13 cellular contexts compared by ENCODE assay signal in genomic region chr19:3187662-3188511, GRCh38. TPM values are rescaled to one million over a fixed set of nuclear protein-coding genes. Genes with fewer than 3 reads are reported as not detected.
DNase-seq lines count a peak whose midpoint lies in the region; ATAC-seq, FAIRE-seq and TF ChIP-seq lines count a peak whose summit lies in the region.
"Had no signal": no experiment of that assay in that cellular context is flagged by ENCODE, and none has a peak within 500 bp of the region (broad histone marks: within the 10 kb centered on the region; RNA-seq: fewer than 3 reads in every experiment).

No MANE protein-coding gene starts in this region.

- H3K4me3 ChIP-seq in left ventricle myocardium inferior, result peak overlapping the region; percentile 87
- H3K4me3 ChIP-seq in heart right ventricle, result peak overlapping the region in 2 of 10 donors; percentile 36 to 100
- no peak overlapping the region for H3K4me3 ChIP-seq in kidney (ENCODE audit: low read length in 2 of 2)
- peak overlapping the region in 2 of 4 donors; percentile 1 to 96 for H3K4me3 ChIP-seq in transverse colon
- no peak overlapping the region for H3K4me3 ChIP-seq in tibial artery
- no peak overlapping the region for H3K4me3 ChIP-seq in esophagus muscularis mucosa

- H3K36me3 Mint-ChIP-seq in activated B cell treated with CpG ODN at 0.5 μM for 24 hours (ENCODE audit: low read depth), result peaks cover 31% of the 10 kb centered on the region

- FAIRE-seq in kidney (lab: Jason Lieb, UNC), result no peak
- FAIRE-seq: bronchial epithelial cell, frontal cortex had no signal

- H3K4me3 Mint-ChIP-seq in activated B cell treated with CpG ODN at 0.5 μM for 24 hours, result peak overlapping the region; percentile 41

- in situ Hi-C loops in transverse colon (cut with MboI; ENCODE audit: low pct_ligation_motif_present in 1 of 4, low pct_unique_long_range_greater_than_20kb in 1 of 4, low sequenced_read_pairs in 3 of 4), result no loop called here

- H3K27ac ChIP-seq in left ventricle myocardium inferior (replicated peaks) (no peak overlapping the region), heart right ventricle (peak overlapping the region in 1 of 10 donors; percentile 88), kidney (ENCODE audit: low read depth in 2 of 2, low read length in 2 of 2) (no peak overlapping the region), transverse colon (peak overlapping the region; percentile 76 to 84 (median 82)), tibial artery (no peak overlapping the region), esophagus muscularis mucosa (replicated peaks in 1 of 4) (no peak overlapping the region)
- H3K27ac ChIP-seq: thyroid gland had no signal

- no peak for TF ChIP-seq CTCF in left ventricle myocardium inferior (IDR thresholded peaks at IDR 0.05; ENCODE audit: borderline replicate concordance)
- no peak for TF ChIP-seq CTCF in heart right ventricle (IDR thresholded peaks at IDR 0.05)
- TF ChIP-seq CTCF in activated B cell treated with CpG ODN at 0.5 μM for 24 hours (IDR thresholded peaks at IDR 0.05), result no peak
- TF ChIP-seq CTCF in kidney (IDR thresholded peaks at IDR 0.05; ENCODE audit: borderline replicate concordance, extremely low read depth, insufficient read depth), result no peak
- no peak for TF ChIP-seq CTCF in transverse colon (IDR thresholded peaks at IDR 0.05)
- TF ChIP-seq CTCF in tibial artery (IDR thresholded peaks at IDR 0.05), result no peak
- no peak for TF ChIP-seq CTCF in esophagus muscularis mucosa (IDR thresholded peaks at IDR 0.05)

- H3K27me3 ChIP-seq in left ventricle myocardium inferior (ENCODE audit: low read depth), result no peaks in the 10 kb centered on the region
- H3K27me3 ChIP-seq in heart right ventricle, result no peaks in the 10 kb centered on the region
- no peaks in the 10 kb centered on the region for H3K27me3 ChIP-seq in transverse colon
- no peaks in the 10 kb centered on the region for H3K27me3 ChIP-seq in tibial artery
- no peaks in the 10 kb centered on the region for H3K27me3 ChIP-seq in esophagus muscularis mucosa
- H3K27me3 ChIP-seq: thyroid gland had no signal

- H3K9me3 Mint-ChIP-seq in activated B cell treated with CpG ODN at 0.5 μM for 24 hours, result no peaks in the 10 kb centered on the region

- no peaks in the 10 kb centered on the region for H3K27me3 Mint-ChIP-seq in activated B cell treated with CpG ODN at 0.5 μM for 24 hours

- H3K27ac Mint-ChIP-seq in activated B cell treated with CpG ODN at 0.5 μM for 24 hours, result no peak overlapping the region

- peaks cover 61% of the 10 kb centered on the region for H3K4me1 Mint-ChIP-seq in activated B cell treated with CpG ODN at 0.5 μM for 24 hours

- ATAC-seq in heart right ventricle (no peak), activated B cell treated with CpG ODN at 0.5 μM for 24 hours (ENCODE audit: low read depth) (no peak), HG03439 (IDR thresholded peaks at IDR 0.05; ENCODE audit: unreplicated experiment) (no peak)

- no peak overlapping the region for H3K9ac ChIP-seq in kidney (ENCODE audit: low read length in 2 of 2)

- CTCF ChIA-PET in activated B cell treated with CpG ODN at 0.5 μM for 24 hours (lab: Charles Lee), result no interaction called here

- peaks cover 4% of the 10 kb centered on the region for H3K36me3 ChIP-seq in left ventricle myocardium inferior
- H3K36me3 ChIP-seq in heart right ventricle, result peaks cover 0 to 6% (median 0%) of the 10 kb centered on the region in 9 donors
- no peaks in the 10 kb centered on the region for H3K36me3 ChIP-seq in kidney (ENCODE audit: control insufficient read depth in 1 of 2, insufficient read depth in 2 of 2, low read length in 2 of 2)
- no peaks in the 10 kb centered on the region for H3K36me3 ChIP-seq in transverse colon
- peaks cover 0 to 31% (median 9%) of the 10 kb centered on the region in 3 donors for H3K36me3 ChIP-seq in tibial artery
- peaks cover 0 to 27% (median 20%) of the 10 kb centered on the region in 4 donors for H3K36me3 ChIP-seq in esophagus muscularis mucosa
- H3K36me3 ChIP-seq: thyroid gland had no signal

- intact Hi-C loops in left ventricle myocardium inferior (cut with micrococcal nuclease) (no loop called here), heart right ventricle (cut with DNase I) (no loop called here), activated B cell treated with CpG ODN at 0.5 μM for 24 hours (cut with micrococcal nuclease) (loop anchor here (10.0 kb wide), 2 partner anchors 387 to 1103 kb away; partner anchors contain the start of gene HMG20B), kidney (cut with DNase I) (no loop called here), transverse colon (cut with DNase I; ENCODE audit: low total_unique reads) (no loop called here), tibial artery (cut with DNase I; ENCODE audit: low total_unique reads) (loop anchor here (5.0 kb wide), 1 partner anchor 126 kb away; the partner anchor contains the start of gene TLE5), esophagus muscularis mucosa (cut with DNase I) (no loop called here)

- POLR2A ChIA-PET in activated B cell treated with CpG ODN at 0.5 μM for 24 hours (lab: Charles Lee), result interaction anchor here (0.5 kb wide), 1 partner anchor 31 kb away, joined by 7 read pairs; no protein-coding TSS in a partner anchor

- DNase-seq in left ventricle myocardium inferior (no peak), heart right ventricle (no peak), activated B cell treated with CpG ODN at 0.5 μM for 24 hours (no peak), kidney (peak; percentile 71), transverse colon (no peak), tibial artery (no peak), esophagus muscularis mucosa (ENCODE audit: extremely low spot score) (no peak)
- DNase-seq: NCI-H1417, thyroid gland had no signal

- TF ChIP-seq POLR2A in transverse colon (IDR thresholded peaks at IDR 0.05) (no peak), esophagus muscularis mucosa (IDR thresholded peaks at IDR 0.05; ENCODE audit: low read depth) (no peak)

- H3K4me1 ChIP-seq in left ventricle myocardium inferior (peaks cover 44% of the 10 kb centered on the region), heart right ventricle (peaks cover 5 to 49% (median 23%) of the 10 kb centered on the region in 9 donors), kidney (ENCODE audit: control insufficient read depth in 1 of 2, insufficient read depth in 1 of 2, low read depth in 1 of 2, low read length in 2 of 2) (peaks cover 0 to 13% of the 10 kb centered on the region in 2 donors), transverse colon (peaks cover 24 to 45% (median 43%) of the 10 kb centered on the region in 4 donors), tibial artery (peaks cover 0 to 40% (median 25%) of the 10 kb centered on the region in 4 donors), esophagus muscularis mucosa (peaks cover 16 to 51% (median 37%) of the 10 kb centered on the region in 4 donors)

- TF ChIP-seq EP300 in transverse colon (IDR thresholded peaks at IDR 0.05; ENCODE audit: low read depth) (no peak), esophagus muscularis mucosa (IDR thresholded peaks at IDR 0.05) (no peak)

- WGBS in heart right ventricle, 2 donors, result 91 to 93% methylated on average over 36 of the region's 36 CpGs
- WGBS in transverse colon (ENCODE audit: low coverage in 1 of 2), 2 donors, result 85 to 92% methylated on average over 11 to 36 of the region's 36 CpGs
- WGBS in esophagus muscularis mucosa, result 81% methylated on average over 35 of the region's 36 CpGs

- H3K9me3 ChIP-seq in left ventricle myocardium inferior (replicated peaks), result no peaks in the 10 kb centered on the region
- H3K9me3 ChIP-seq in heart right ventricle, result no peaks in the 10 kb centered on the region
- no peaks in the 10 kb centered on the region for H3K9me3 ChIP-seq in kidney (ENCODE audit: control insufficient read depth in 1 of 2, low read length in 2 of 2)
- H3K9me3 ChIP-seq in transverse colon, result no peaks in the 10 kb centered on the region
- no peaks in the 10 kb centered on the region for H3K9me3 ChIP-seq in tibial artery
- H3K9me3 ChIP-seq in esophagus muscularis mucosa, result no peaks in the 10 kb centered on the region
- H3K9me3 ChIP-seq: thyroid gland had no signal

RNA-seq across cellular contexts. Expression of gene NCLN, which starts 2.2 kb away (rescaled TPM):
- total RNA-seq in left ventricle myocardium inferior (28.3 TPM), heart right ventricle (10 to 100 TPM; 17.1 to 36.3 (median 24.6) TPM), activated B cell treated with CpG ODN at 0.5 μM for 24 hours (61.1 and 64.8 TPM in 2 replicates), kidney (43.3 TPM), transverse colon (100 to 1,000 TPM in 2 of 4 donors, 10 to 100 TPM in 2; 65.4 to 142 (median 102) TPM), esophagus muscularis mucosa (10 to 100 TPM; 26.2 to 33.6 (median 29.7) TPM)
- polyA plus RNA-seq in heart right ventricle (10 to 100 TPM; 31.4 to 43.6 TPM), kidney (ENCODE audit: insufficient read depth, low read depth, low replicate concordance) (63.2 TPM)

RNA-seq across cellular contexts. Expression of gene S1PR4, which starts 9.3 kb away (rescaled TPM):
- 0.60 TPM for total RNA-seq in left ventricle myocardium inferior
- 1 to 10 TPM in 1 of 10 donors, under 1 TPM in 9; 0.24 to 3.3 (median 0.59) TPM for total RNA-seq in heart right ventricle
- polyA plus RNA-seq in heart right ventricle, result 1 to 10 TPM; 1.5 to 1.9 TPM
- total RNA-seq in activated B cell treated with CpG ODN at 0.5 μM for 24 hours, result 27.3 and 29.7 TPM in 2 replicates
- 5.1 TPM for total RNA-seq in kidney
- polyA plus RNA-seq in kidney (ENCODE audit: insufficient read depth, low read depth, low replicate concordance), result 0.67 TPM
- 10 to 100 TPM in 1 of 4 donors, 1 to 10 TPM in 1, under 1 TPM in 1, not detected in 1; 0.68 to 14.6 (median 6.0) TPM for total RNA-seq in transverse colon
- 1 to 10 TPM in 3 of 4 donors, under 1 TPM in 1; 0.42 to 5.5 (median 2.4) TPM for total RNA-seq in esophagus muscularis mucosa

RNA-seq across cellular contexts. Expression of gene CELF5, which starts 36.6 kb away (rescaled TPM):
- total RNA-seq in left ventricle myocardium inferior (not detected), heart right ventricle (not detected), activated B cell treated with CpG ODN at 0.5 μM for 24 hours (not detected in 2 replicates), kidney (0.38 TPM), transverse colon (under 1 TPM in 2 of 4 donors, not detected in 2; 0.27 to 0.48 TPM), esophagus muscularis mucosa (under 1 TPM in 1 of 4 donors, not detected in 3; 0.17 TPM)
- polyA plus RNA-seq in heart right ventricle (not detected), kidney (ENCODE audit: insufficient read depth, low read depth, low replicate concordance) (0.15 TPM)
- total RNA-seq: bronchial epithelial cell, mononuclear cell, thyroid gland had no signal

RNA-seq across cellular contexts. Expression of gene GNA15, which starts 52.1 kb away (rescaled TPM):
- total RNA-seq in left ventricle myocardium inferior (1.2 TPM), heart right ventricle (1 to 10 TPM in 5 of 10 donors, under 1 TPM in 5; 0.42 to 8.9 (median 0.99) TPM), activated B cell treated with CpG ODN at 0.5 μM for 24 hours (0.80 and 1.3 TPM in 2 replicates), kidney (8.7 TPM), transverse colon (1 to 10 TPM in 2 of 4 donors, not detected in 2; 1.9 to 2.2 TPM), esophagus muscularis mucosa (10 to 100 TPM in 1 of 4 donors, 1 to 10 TPM in 3; 4.3 to 13.8 (median 5.3) TPM)
- polyA plus RNA-seq in heart right ventricle (1 to 10 TPM; 1.0 to 1.4 TPM), kidney (ENCODE audit: insufficient read depth, low read depth, low replicate concordance) (1.7 TPM)

Comparison
In these comparisons a context has a peak if more than half of its experiments do, and no peak if none do; other contexts are left out.
1. H3K27ac ChIP-seq: peak in transverse colon (4 of 4); none in left ventricle myocardium inferior (single experiment), kidney (0 of 2), tibial artery (0 of 2) and esophagus muscularis mucosa (0 of 4).
2. intact Hi-C loops: an anchor here in activated B cell treated with CpG ODN at 0.5 μM for 24 hours (10.0 kb wide) and tibial artery (5.0 kb wide); none called in left ventricle myocardium inferior, heart right ventricle, kidney, transverse colon and esophagus muscularis mucosa.